In the genomic region with DNA sequence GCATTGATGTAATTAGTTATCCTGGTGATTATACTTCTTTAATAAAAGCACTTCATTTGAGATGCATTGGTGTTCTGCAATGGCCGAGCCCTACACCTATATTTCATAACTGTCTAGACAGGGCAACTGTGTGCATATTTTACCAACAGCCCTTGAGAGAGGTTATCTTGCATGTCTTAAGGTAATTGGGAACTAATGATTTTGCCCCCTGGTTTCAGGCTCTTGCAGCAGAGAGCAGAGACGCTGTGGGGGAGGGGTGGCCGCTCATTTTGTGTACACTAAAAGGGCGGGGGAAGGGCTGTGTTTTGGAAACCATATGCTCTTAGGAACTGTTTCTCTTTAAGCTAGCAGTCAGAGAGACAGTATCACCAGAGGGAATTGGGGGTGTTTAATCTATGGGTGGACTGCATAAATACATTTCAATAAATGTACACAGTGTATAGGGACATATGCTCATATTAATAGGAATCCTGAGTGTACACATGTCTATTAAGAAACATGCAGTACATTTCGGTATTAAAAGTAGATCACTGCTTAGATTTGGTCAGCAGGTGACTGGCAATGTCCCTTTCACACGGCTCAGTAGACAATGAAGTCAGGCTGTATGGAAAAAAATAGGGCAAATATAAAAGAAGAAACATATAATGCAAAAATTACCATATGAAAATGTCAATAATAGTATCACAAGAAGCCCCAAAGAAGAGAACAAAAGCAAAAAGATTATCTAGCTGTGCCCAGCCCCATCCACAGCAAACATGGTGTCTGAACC, we compare ENCODE assay signal across 21 cellular contexts.
DNase-seq lines count a peak whose midpoint lies in the region; ATAC-seq and TF ChIP-seq lines count a peak whose summit lies in the region.
"Had no signal": no experiment of that assay in that cellular context is flagged by ENCODE, and none has a peak within 500 bp of the region (broad histone marks: within the 10 kb centered on the region; RNA-seq: fewer than 3 reads in every experiment).

No MANE protein-coding gene starts in this region.

- H3K27ac Mint-ChIP-seq in T-helper 17 cell, result no peak overlapping the region
- H3K27ac Mint-ChIP-seq: activated naive CD8-positive, alpha-beta T cell; activated T-cell treated with anti-CD3 and anti-CD28 coated beads, Interleukin-2, amount 50 U/mL, for 72 hours; CD4-positive, CD25-positive, alpha-beta regulatory T cell; stimulated activated naive CD8-positive, alpha-beta T cell treated with anti-CD3 and anti-CD28 coated beads, Interleukin-15, Interleukin-2, amounts not matched to agents 100 ng/mL and 50 ng/mL, for 24 hours had no signal

- H3K4me1 Mint-ChIP-seq in T-helper 17 cell, result peaks cover 2% of the 10 kb centered on the region
- H3K4me1 Mint-ChIP-seq: CD4-positive, CD25-positive, alpha-beta regulatory T cell had no signal

- no peak overlapping the region for H3K4me3 ChIP-seq in left ventricle myocardium inferior
- no peak overlapping the region for H3K4me3 ChIP-seq in heart left ventricle
- H3K4me3 ChIP-seq in fibroblast of villous mesenchyme (ENCODE audit: low read depth, low read length), result no peak overlapping the region
- H3K4me3 ChIP-seq in sigmoid colon, result no peak overlapping the region
- H3K4me3 ChIP-seq: GM23248, MG63, upper lobe of right lung had no signal

- WGBS in heart left ventricle, 4 donors, result 76 to 86% (median 84%) methylated on average over 6 of the region's 6 CpGs
- 77 to 81% methylated on average over 6 of the region's 6 CpGs for WGBS in sigmoid colon, 2 donors

- ATAC-seq in heart left ventricle, result no peak
- ATAC-seq in GM21619 (IDR thresholded peaks at IDR 0.05; ENCODE audit: unreplicated experiment), result no peak
- no peak for ATAC-seq in T-helper 17 cell
- ATAC-seq: activated T-cell treated with anti-CD3 and anti-CD28 coated beads, Interleukin-2, amount 50 U/mL, for 72 hours; upper lobe of right lung had no signal

- peaks cover 21% of the 10 kb centered on the region for H3K4me1 ChIP-seq in left ventricle myocardium inferior
- peaks cover 0 to 18% (median 0%) of the 10 kb centered on the region in 12 donors for H3K4me1 ChIP-seq in heart left ventricle
- peaks cover 0 to 44% (median 40%) of the 10 kb centered on the region in 4 donors for H3K4me1 ChIP-seq in sigmoid colon
- H3K4me1 ChIP-seq: upper lobe of right lung had no signal

- H3K36me3 Mint-ChIP-seq in T-helper 17 cell (ENCODE audit: low read depth), result peaks cover 2% of the 10 kb centered on the region
- H3K36me3 Mint-ChIP-seq: activated naive CD8-positive, alpha-beta T cell; CD4-positive, CD25-positive, alpha-beta regulatory T cell had no signal

- H3K27me3 ChIP-seq in left ventricle myocardium inferior (ENCODE audit: low read depth) (no peaks in the 10 kb centered on the region), heart left ventricle (no peaks in the 10 kb centered on the region), sigmoid colon (no peaks in the 10 kb centered on the region)
- H3K27me3 ChIP-seq: brain microvascular endothelial cell, MG63, upper lobe of right lung had no signal

- TF ChIP-seq POLR2A in heart left ventricle (IDR thresholded peaks at IDR 0.05) (no peak), sigmoid colon (IDR thresholded peaks at IDR 0.05) (no peak)

- no peak overlapping the region for H3K4me3 Mint-ChIP-seq in T-helper 17 cell
- H3K4me3 Mint-ChIP-seq: activated naive CD8-positive, alpha-beta T cell; activated T-cell treated with anti-CD3 and anti-CD28 coated beads, Interleukin-2, amount 50 U/mL, for 72 hours; CD4-positive, CD25-positive, alpha-beta regulatory T cell; stimulated activated naive CD8-positive, alpha-beta T cell treated with anti-CD3 and anti-CD28 coated beads, Interleukin-15, Interleukin-2, amounts not matched to agents 100 ng/mL and 50 ng/mL, for 24 hours had no signal

- DNase-seq in left ventricle myocardium inferior (no peak), heart left ventricle (no peak), NCI-H82 (lab: John Stamatoyannopoulos, UW) (peak; percentile 97), fibroblast of villous mesenchyme (ENCODE audit: low read depth) (peak; percentile 30), sigmoid colon (no peak), ureter (ENCODE audit: low spot score) (no peak), T-helper 17 cell (no peak)
- DNase-seq: activated CD4-positive, CD25-positive, alpha-beta regulatory T cell; activated T-cell treated with anti-CD3 and anti-CD28 coated beads, Interleukin-2, amount 50 U/mL, for 72 hours; brain microvascular endothelial cell; CD4-positive, CD25-positive, alpha-beta regulatory T cell; dermis blood vessel endothelial cell; GM23248; MG63; NCI-H2029 treated with DMSO at 0.1 percent for 48 hours; occipital lobe; stimulated activated CD4-positive, alpha-beta T cell treated with anti-CD3 and anti-CD28 coated beads, Interleukin-1b, Interleukin-23, amount 100 ng/mL, for 48 hours; upper lobe of right lung had no signal

- peak overlapping the region; percentile 60 for H3K27ac ChIP-seq in left ventricle myocardium inferior (replicated peaks)
- H3K27ac ChIP-seq in heart left ventricle, result peak overlapping the region in 4 of 12 donors; percentile 57 to 73 (median 66)
- peak overlapping the region in 3 of 4 donors; percentile 57 to 73 (median 72) for H3K27ac ChIP-seq in sigmoid colon
- H3K27ac ChIP-seq: brain microvascular endothelial cell, GM23248, upper lobe of right lung had no signal

- H3K27me3 Mint-ChIP-seq in T-helper 17 cell, result peaks cover 15% of the 10 kb centered on the region
- H3K27me3 Mint-ChIP-seq: activated naive CD8-positive, alpha-beta T cell had no signal

- intact Hi-C loops in left ventricle myocardium inferior (cut with micrococcal nuclease) (no loop called here), heart left ventricle (cut with DNase I) (no loop called here), sigmoid colon (cut with DNase I) (loop anchor here (5.0 kb wide), 2 partner anchors 75 to 400 kb away; no protein-coding TSS in a partner anchor)

- no peak for TF ChIP-seq EP300 in sigmoid colon (IDR thresholded peaks at IDR 0.05)

- H3K36me3 ChIP-seq in left ventricle myocardium inferior (no peaks in the 10 kb centered on the region), heart left ventricle (no peaks in the 10 kb centered on the region), sigmoid colon (no peaks in the 10 kb centered on the region)
- H3K36me3 ChIP-seq: brain microvascular endothelial cell, MG63, upper lobe of right lung had no signal

- TF ChIP-seq CTCF in left ventricle myocardium inferior (IDR thresholded peaks at IDR 0.05; ENCODE audit: borderline replicate concordance), result no peak
- TF ChIP-seq CTCF in heart left ventricle (IDR thresholded peaks at IDR 0.05), result no peak
- no peak for TF ChIP-seq CTCF in fibroblast of villous mesenchyme (IDR thresholded peaks at IDR 0.05; ENCODE audit: insufficient read depth, low read depth, low read length)
- no peak for TF ChIP-seq CTCF in sigmoid colon (IDR thresholded peaks at IDR 0.05)

- H3K9me3 ChIP-seq in left ventricle myocardium inferior (replicated peaks) (no peaks in the 10 kb centered on the region), heart left ventricle (no peaks in the 10 kb centered on the region), sigmoid colon (no peaks in the 10 kb centered on the region), T-helper 17 cell (ENCODE audit: control insufficient read depth, low read length, poor library complexity, severe bottlenecking) (no peaks in the 10 kb centered on the region)
- H3K9me3 ChIP-seq: MG63, upper lobe of right lung had no signal

Comparison
In these comparisons a context has a peak if more than half of its experiments do, and no peak if none do; other contexts are left out.
1. DNase-seq: peak in NCI-H82 (single experiment) and fibroblast of villous mesenchyme (single experiment); none in left ventricle myocardium inferior (single experiment), heart left ventricle (0 of 5), sigmoid colon (single experiment), ureter (single experiment) and T-helper 17 cell (0 of 3).